In genomic region chr16:58123896-58124600, GRCh38 we compare ENCODE assay signal across 10 cellular contexts. TPM values are rescaled to one million over a fixed set of nuclear protein-coding genes. Genes with fewer than 3 reads are reported as not detected.
DNase-seq lines count a peak whose midpoint lies in the region; ATAC-seq and TF ChIP-seq lines count a peak whose summit lies in the region.
"Had no signal": no experiment of that assay in that cellular context is flagged by ENCODE, and none has a peak within 500 bp of the region (broad histone marks: within the 10 kb centered on the region; RNA-seq: fewer than 3 reads in every experiment).

No MANE protein-coding gene starts in this region.

- H3K36me3 Mint-ChIP-seq in type B pancreatic cell, result no peaks in the 10 kb centered on the region

- no peaks in the 10 kb centered on the region for H3K27me3 ChIP-seq in left ventricle myocardium inferior (ENCODE audit: low read depth)
- no peaks in the 10 kb centered on the region for H3K27me3 ChIP-seq in right atrium auricular region
- H3K27me3 ChIP-seq in WERI-Rb-1 (ENCODE audit: insufficient read depth, low read depth, severe bottlenecking), result no peaks in the 10 kb centered on the region

- peak overlapping the region; percentile 56 for H3K4me3 Mint-ChIP-seq in type B pancreatic cell
- peak overlapping the region in 1 of 2 donors; percentile 29 for H3K4me3 Mint-ChIP-seq in stimulated activated naive CD8-positive, alpha-beta T cell treated with anti-CD3 and anti-CD28 coated beads, Interleukin-15, amount 100 ng/mL, for 72 hours

- peak overlapping the region; percentile 50 for H3K27ac Mint-ChIP-seq in type B pancreatic cell
- H3K27ac Mint-ChIP-seq in stimulated activated naive CD8-positive, alpha-beta T cell treated with anti-CD3 and anti-CD28 coated beads, Interleukin-15, amount 100 ng/mL, for 72 hours, result peak overlapping the region in 1 of 2 donors; percentile 61

- H3K4me1 ChIP-seq in left ventricle myocardium inferior (peaks cover 97% of the 10 kb centered on the region), right atrium auricular region (peaks cover 0 to 85% of the 10 kb centered on the region in 2 donors)

- H3K27me3 Mint-ChIP-seq in type B pancreatic cell, result no peaks in the 10 kb centered on the region
- no peaks in the 10 kb centered on the region for H3K27me3 Mint-ChIP-seq in stimulated activated naive CD8-positive, alpha-beta T cell treated with anti-CD3 and anti-CD28 coated beads, Interleukin-15, amount 100 ng/mL, for 72 hours

- H3K9me3 ChIP-seq in left ventricle myocardium inferior (replicated peaks) (no peaks in the 10 kb centered on the region), right atrium auricular region (no peaks in the 10 kb centered on the region), WERI-Rb-1 (ENCODE audit: severe bottlenecking) (no peaks in the 10 kb centered on the region)

- H3K4me3 ChIP-seq in left ventricle myocardium inferior, result no peak overlapping the region
- H3K4me3 ChIP-seq in right atrium auricular region, result no peak overlapping the region
- H3K4me3 ChIP-seq in WERI-Rb-1 (ENCODE audit: low read depth, low read length), result no peak overlapping the region

- no peak for ATAC-seq in stimulated activated naive CD8-positive, alpha-beta T cell treated with anti-CD3 and anti-CD28 coated beads, Interleukin-15, amount 100 ng/mL, for 72 hours

- peaks cover 66% of the 10 kb centered on the region for H3K4me1 Mint-ChIP-seq in type B pancreatic cell (ENCODE audit: unreplicated experiment)
- H3K4me1 Mint-ChIP-seq in stimulated activated naive CD8-positive, alpha-beta T cell treated with anti-CD3 and anti-CD28 coated beads, Interleukin-15, amount 100 ng/mL, for 72 hours, result peaks cover 76% of the 10 kb centered on the region

- DNase-seq in left ventricle myocardium inferior (no peak), right atrium auricular region (ENCODE audit: low spot score) (no peak), WERI-Rb-1 (peak; percentile 50), islet precursor cell (peak; percentile 33), type B pancreatic cell (ENCODE audit: extremely low spot score, unreplicated experiment) (no peak), NCI-H2107 treated with DMSO at 0.1 percent for 48 hours (lab: John Stamatoyannopoulos, UW; ENCODE audit: unreplicated experiment) (no peak)
- no peak for DNase-seq in effector CD4-positive, alpha-beta T cell
- no peak for DNase-seq in stimulated activated naive CD8-positive, alpha-beta T cell treated with anti-CD3 and anti-CD28 coated beads, Interleukin-15, amount 100 ng/mL, for 72 hours
- DNase-seq: midbrain, NCI-H1105 treated with DMSO at 0.1 percent for 48 hours had no signal

- H3K27ac ChIP-seq in left ventricle myocardium inferior (replicated peaks), result peak overlapping the region; percentile 96
- H3K27ac ChIP-seq in right atrium auricular region, result no peak overlapping the region
- H3K27ac ChIP-seq in WERI-Rb-1, result peak overlapping the region; percentile 42

- no peaks in the 10 kb centered on the region for H3K9me3 Mint-ChIP-seq in type B pancreatic cell
- no peaks in the 10 kb centered on the region for H3K9me3 Mint-ChIP-seq in stimulated activated naive CD8-positive, alpha-beta T cell treated with anti-CD3 and anti-CD28 coated beads, Interleukin-15, amount 100 ng/mL, for 72 hours

- intact Hi-C loops in left ventricle myocardium inferior (cut with micrococcal nuclease), result loop anchor here (2.0 kb wide), 1 partner anchor 103 kb away; no protein-coding TSS in a partner anchor

- no peaks in the 10 kb centered on the region for H3K36me3 ChIP-seq in left ventricle myocardium inferior
- no peaks in the 10 kb centered on the region for H3K36me3 ChIP-seq in right atrium auricular region
- H3K36me3 ChIP-seq in WERI-Rb-1, result peaks cover 6% of the 10 kb centered on the region; the same call in 1 of the 2 replicates

- TF ChIP-seq CTCF in left ventricle myocardium inferior (IDR thresholded peaks at IDR 0.05; ENCODE audit: borderline replicate concordance), result no peak
- no peak for TF ChIP-seq CTCF in right atrium auricular region (IDR thresholded peaks at IDR 0.05)
- TF ChIP-seq CTCF in WERI-Rb-1 (IDR thresholded peaks at IDR 0.05; ENCODE audit: low read depth, low read length), result no peak
- no peak for TF ChIP-seq CTCF in type B pancreatic cell (conservative IDR thresholded peaks at IDR 0.05)

RNA-seq across cellular contexts. Expression of gene CFAP20, which starts 5.1 kb away (rescaled TPM):
- total RNA-seq in left ventricle myocardium inferior, result 34.5 TPM
- 10 to 100 TPM; 36.9 to 64.2 TPM for total RNA-seq in right atrium auricular region
- total RNA-seq in type B pancreatic cell (ENCODE audit: low replicate concordance), result 37.2 and 41.7 TPM in 2 replicates

Comparison
In these comparisons a context has a peak if more than half of its experiments do, and no peak if none do; other contexts are left out.
1. H3K27ac ChIP-seq: peak in left ventricle myocardium inferior (single experiment) and WERI-Rb-1 (single experiment); none in right atrium auricular region (0 of 2).
2. DNase-seq: peak in WERI-Rb-1 (single experiment) and islet precursor cell (single experiment); none in left ventricle myocardium inferior (single experiment), right atrium auricular region (single experiment), type B pancreatic cell (single experiment), effector CD4-positive, alpha-beta T cell (single experiment), stimulated activated naive CD8-positive, alpha-beta T cell treated with anti-CD3 and anti-CD28 coated beads, Interleukin-15, amount 100 ng/mL, for 72 hours (0 of 2) and NCI-H2107 treated with DMSO at 0.1 percent for 48 hours (single experiment).